ENCODE assay signal across 17 cellular contexts in genomic region chr3:160643994-160644393, GRCh38. TPM values are rescaled to one million over a fixed set of nuclear protein-coding genes. Genes with fewer than 3 reads are reported as not detected.
DNase-seq lines count a peak whose midpoint lies in the region; ATAC-seq, FAIRE-seq and TF ChIP-seq lines count a peak whose summit lies in the region.
"Had no signal": no experiment of that assay in that cellular context is flagged by ENCODE, and none has a peak within 500 bp of the region (broad histone marks: within the 10 kb centered on the region; RNA-seq: fewer than 3 reads in every experiment).

No MANE protein-coding gene starts in this region.

- BruUV-seq in endothelial cell of umbilical vein (replicated peaks; lab: Mats Ljungman, UMichigan): no TSS peak

- H3K4me2 ChIP-seq in Loucy (ENCODE audit: low read depth, low read length, poor library complexity, severe bottlenecking) (no peak overlapping the region), endothelial cell of umbilical vein (ENCODE audit: insufficient read depth, low read length) (no peak overlapping the region)

- H4K20me1 ChIP-seq in Loucy (ENCODE audit: insufficient read depth, low read length, poor library complexity, severe bottlenecking) (no peaks in the 10 kb centered on the region), endothelial cell of umbilical vein (replicated peaks; ENCODE audit: control insufficient read depth, extremely low read depth, insufficient read depth, low read length) (no peaks in the 10 kb centered on the region)

- H3K4me3 ChIP-seq in Loucy (ENCODE audit: low read length, poor library complexity, severe bottlenecking) (no peak overlapping the region), endothelial cell of umbilical vein (replicated peaks in 1 of 3; ENCODE audit: insufficient read depth in 1 of 3, low read depth in 1 of 3, low read length in 3 of 3) (no peak overlapping the region)
- H3K4me3 ChIP-seq: heart left ventricle, upper lobe of left lung had no signal

- H3K4me3 Mint-ChIP-seq in activated T-cell treated with anti-CD3 and anti-CD28 coated beads, Interleukin-2, amount 50 U/mL, for 4 hours: no peak overlapping the region
- H3K4me3 Mint-ChIP-seq: activated CD4-positive, alpha-beta memory T cell treated with anti-CD3 and anti-CD28 coated beads, Interleukin-2, amount 10 ng/mL, durations not matched to agents 7 days and 5 days had no signal

- no peaks in the 10 kb centered on the region for H3K36me3 Mint-ChIP-seq in activated T-cell treated with anti-CD3 and anti-CD28 coated beads, Interleukin-2, amount 50 U/mL, for 4 hours (ENCODE audit: insufficient read depth)

- TF ChIP-seq CTCF in Loucy (conservative IDR thresholded peaks at IDR 0.05; ENCODE audit: low read length): peak; percentile 57
- TF ChIP-seq CTCF in endothelial cell of umbilical vein (IDR thresholded peaks at IDR 0.05; ENCODE audit: extremely low read depth in 1 of 2, insufficient read depth in 1 of 2, low read depth in 1 of 2, low read length in 2 of 2): peak in 1 of 2 donors; percentile 14

- H3K9me3 Mint-ChIP-seq in activated T-cell treated with anti-CD3 and anti-CD28 coated beads, Interleukin-2, amount 50 U/mL, for 4 hours: no peaks in the 10 kb centered on the region
- H3K9me3 Mint-ChIP-seq: activated CD4-positive, alpha-beta memory T cell treated with anti-CD3 and anti-CD28 coated beads, Interleukin-2, amount 10 ng/mL, durations not matched to agents 7 days and 5 days had no signal

- H3K36me3 ChIP-seq in Loucy (ENCODE audit: insufficient read depth, low read length) (no peaks in the 10 kb centered on the region), endothelial cell of umbilical vein (ENCODE audit: control insufficient read depth in 2 of 2, extremely low read depth in 1 of 2, insufficient read depth in 2 of 2, low read length in 2 of 2) (no peaks in the 10 kb centered on the region)
- H3K36me3 ChIP-seq: heart left ventricle, upper lobe of left lung had no signal

- no peaks in the 10 kb centered on the region for H3K9me1 ChIP-seq in endothelial cell of umbilical vein (replicated peaks; ENCODE audit: control insufficient read depth, extremely low read depth, insufficient read depth, low read length)

- CTCF ChIA-PET in endothelial cell of umbilical vein (lab: Charles Lee): no interaction called here

- intact Hi-C loops in endothelial cell of umbilical vein (cut with micrococcal nuclease): no loop called here

- H3K79me2 ChIP-seq in Loucy (ENCODE audit: insufficient read depth, low read length): no peaks in the 10 kb centered on the region
- no peaks in the 10 kb centered on the region for H3K79me2 ChIP-seq in endothelial cell of umbilical vein (ENCODE audit: control insufficient read depth, insufficient read depth, low read length)

- H3K27me3 Mint-ChIP-seq in activated T-cell treated with anti-CD3 and anti-CD28 coated beads, Interleukin-2, amount 50 U/mL, for 4 hours (ENCODE audit: low read depth): peaks cover 8% of the 10 kb centered on the region
- H3K27me3 Mint-ChIP-seq: activated CD4-positive, alpha-beta memory T cell treated with anti-CD3 and anti-CD28 coated beads, Interleukin-2, amount 10 ng/mL, durations not matched to agents 7 days and 5 days had no signal

- no peaks in the 10 kb centered on the region for H3K9me3 ChIP-seq in Loucy (ENCODE audit: insufficient read depth, low read depth, low read length)
- H3K9me3 ChIP-seq in endothelial cell of umbilical vein (replicated peaks; ENCODE audit: control insufficient read depth, insufficient read depth, low read length): no peaks in the 10 kb centered on the region
- H3K9me3 ChIP-seq: heart left ventricle, upper lobe of left lung had no signal

- dilution Hi-C loops in endothelial cell of umbilical vein (cut with MboI; ENCODE audit: extremely low pct_ligation_motif_present, low sequenced_read_pairs): no loop called here

- H3K9ac ChIP-seq in Loucy (ENCODE audit: low read depth, low read length, poor library complexity, severe bottlenecking): no peak overlapping the region
- H3K9ac ChIP-seq in endothelial cell of umbilical vein (replicated peaks; ENCODE audit: extremely low read depth, insufficient read depth, low read length): no peak overlapping the region

- H3K4me1 ChIP-seq in Loucy (ENCODE audit: insufficient read depth, low read length, poor library complexity, severe bottlenecking) (no peaks in the 10 kb centered on the region), endothelial cell of umbilical vein (ENCODE audit: control insufficient read depth, extremely low read depth, insufficient read depth, low read length) (peaks cover 14% of the 10 kb centered on the region)
- H3K4me1 ChIP-seq: heart left ventricle, upper lobe of left lung had no signal

- no peaks in the 10 kb centered on the region for H3K27me3 ChIP-seq in Loucy (ENCODE audit: insufficient read depth, low read length, poor library complexity, severe bottlenecking)
- H3K27me3 ChIP-seq in endothelial cell of umbilical vein (ENCODE audit: control insufficient read depth in 2 of 2, insufficient read depth in 2 of 2, low read length in 2 of 2): no peaks in the 10 kb centered on the region
- H3K27me3 ChIP-seq: heart left ventricle, upper lobe of left lung had no signal

- DNase-seq in AG08395 (ENCODE audit: low spot score) (peak; percentile 9), endothelial cell of umbilical vein (ENCODE audit: low read depth, low spot score) (peak; percentile 14), ecto neural progenitor cell (ENCODE audit: low spot score) (no peak), epidermal melanocyte (ENCODE audit: insufficient read length, low spot score) (no peak), COLO668 (lab: John Stamatoyannopoulos, UW; ENCODE audit: unreplicated experiment) (no peak)
- DNase-seq in activated T-cell treated with anti-CD3 and anti-CD28 coated beads, Interleukin-2, amount 50 U/mL, for 4 hours: no peak
- DNase-seq: activated CD4-positive, alpha-beta memory T cell treated with anti-CD3 and anti-CD28 coated beads, Interleukin-2, amount 10 ng/mL, durations not matched to agents 7 days and 5 days; heart left ventricle; right cardiac atrium; SHP77; stimulated activated CD4-positive, alpha-beta T cell treated with anti-CD3 and anti-CD28 coated beads, Interleukin-2, amount 100 ng/mL, for 48 hours; T1000; upper lobe of left lung had no signal

- ATAC-seq in GM19455 (IDR thresholded peaks at IDR 0.05; ENCODE audit: unreplicated experiment): peak; percentile 89
- no peak for ATAC-seq in activated T-cell treated with anti-CD3 and anti-CD28 coated beads, Interleukin-2, amount 50 U/mL, for 4 hours
- ATAC-seq: heart left ventricle, right cardiac atrium had no signal

- TF ChIP-seq POLR2A in endothelial cell of umbilical vein (IDR thresholded peaks at IDR 0.05; ENCODE audit: low read depth, low read length): no peak

- POLR2A ChIA-PET in endothelial cell of umbilical vein (lab: Charles Lee): no interaction called here

- no peaks in the 10 kb centered on the region for H3K4me1 Mint-ChIP-seq in activated T-cell treated with anti-CD3 and anti-CD28 coated beads, Interleukin-2, amount 50 U/mL, for 4 hours (ENCODE audit: low read depth)
- H3K4me1 Mint-ChIP-seq: activated CD4-positive, alpha-beta memory T cell treated with anti-CD3 and anti-CD28 coated beads, Interleukin-2, amount 10 ng/mL, durations not matched to agents 7 days and 5 days had no signal

- no peaks in the 10 kb centered on the region for H3F3A ChIP-seq in Loucy (ENCODE audit: low read depth)

- no peak for FAIRE-seq in endothelial cell of umbilical vein (lab: Jason Lieb, UNC)

- H3K27ac ChIP-seq in endothelial cell of umbilical vein (ENCODE audit: insufficient read depth, low read depth, low read length): no peak overlapping the region
- H3K27ac ChIP-seq: heart left ventricle, upper lobe of left lung had no signal

- H2AFZ ChIP-seq in Loucy (ENCODE audit: low read length): 0 out of 2 replicates have a peak overlapping the region, but pooled peaks have one; percentile 51
- H2AFZ ChIP-seq in endothelial cell of umbilical vein (ENCODE audit: low read depth, low read length): no peak overlapping the region

- no peaks in the 10 kb centered on the region for H3K9me2 ChIP-seq in Loucy (replicated peaks; ENCODE audit: low read depth, low read length)

TF ChIP-seq in endothelial cell of umbilical vein, 7 proteins besides CTCF, POLR2A, EP300 and RAD21:
- TF ChIP-seq MYC (IDR thresholded peaks at IDR 0.05; ENCODE audit: low read depth, low read length): no peak
- TF ChIP-seq MAX (IDR thresholded peaks at IDR 0.05; ENCODE audit: insufficient read depth, insufficient read length): no peak
- TF ChIP-seq POLR2AphosphoS5 (IDR thresholded peaks at IDR 0.05; ENCODE audit: insufficient read depth, low read depth, low read length): no peak
- no peak for TF ChIP-seq EZH2 (IDR thresholded peaks at IDR 0.05; ENCODE audit: borderline replicate concordance, low read depth, low read length, severe bottlenecking)
- no peak for TF ChIP-seq GATA2 (IDR thresholded peaks at IDR 0.05; ENCODE audit: insufficient read depth, insufficient read length, low read depth, low read length)
- no peak for TF ChIP-seq FOS (IDR thresholded peaks at IDR 0.05; ENCODE audit: borderline replicate concordance, insufficient read depth, low read length)
- no peak for TF ChIP-seq JUN (IDR thresholded peaks at IDR 0.05; ENCODE audit: borderline replicate concordance, insufficient read depth, insufficient read length, low read depth)

RNA-seq across cellular contexts. Expression of gene ARL14, which starts 33.0 kb away (rescaled TPM):
- not detected in 2 replicates for total RNA-seq in endothelial cell of umbilical vein
- polyA plus RNA-seq in endothelial cell of umbilical vein: not detected in 2 replicates
- 0.05 and 0.13 TPM in 2 replicates for polyA plus RNA-seq in endothelial cell of umbilical vein (2011; cell fraction: cytosol; rRNA removed)
- 0.14 and 0.16 TPM in 2 replicates for polyA plus RNA-seq in endothelial cell of umbilical vein (2011; cell fraction: nucleus; rRNA removed)
- polyA plus RNA-seq in endothelial cell of umbilical vein (2012): not detected in 2 replicates
- not detected in 2 replicates for polyA minus RNA-seq in endothelial cell of umbilical vein
- polyA minus RNA-seq in endothelial cell of umbilical vein (2011; cell fraction: cytosol; rRNA and poly(A)+ RNA removed): not detected
- not detected in 2 replicates for polyA minus RNA-seq in endothelial cell of umbilical vein (2011; cell fraction: nucleus; rRNA and poly(A)+ RNA removed)
- not detected for total RNA-seq in activated T-cell treated with anti-CD3 and anti-CD28 coated beads, Interleukin-2, amount 50 U/mL, for 4 hours
- total RNA-seq: activated CD4-positive, alpha-beta memory T cell treated with anti-CD3 and anti-CD28 coated beads, Interleukin-2, amount 10 ng/mL, durations not matched to agents 7 days and 5 days; heart left ventricle; myocyte; NCI-H460; right cardiac atrium; upper lobe of left lung had no signal
- polyA plus RNA-seq: heart left ventricle had no signal

Comparison
In these comparisons a context has a peak if more than half of its experiments do, and no peak if none do; other contexts are left out.
1. DNase-seq: peak in AG08395 (single experiment) and endothelial cell of umbilical vein (single experiment); none in ecto neural progenitor cell (single experiment), epidermal melanocyte (single experiment), COLO668 (single experiment) and activated T-cell treated with anti-CD3 and anti-CD28 coated beads, Interleukin-2, amount 50 U/mL, for 4 hours (single experiment).